8 cellular contexts compared by ENCODE assay signal in the genomic region with DNA sequence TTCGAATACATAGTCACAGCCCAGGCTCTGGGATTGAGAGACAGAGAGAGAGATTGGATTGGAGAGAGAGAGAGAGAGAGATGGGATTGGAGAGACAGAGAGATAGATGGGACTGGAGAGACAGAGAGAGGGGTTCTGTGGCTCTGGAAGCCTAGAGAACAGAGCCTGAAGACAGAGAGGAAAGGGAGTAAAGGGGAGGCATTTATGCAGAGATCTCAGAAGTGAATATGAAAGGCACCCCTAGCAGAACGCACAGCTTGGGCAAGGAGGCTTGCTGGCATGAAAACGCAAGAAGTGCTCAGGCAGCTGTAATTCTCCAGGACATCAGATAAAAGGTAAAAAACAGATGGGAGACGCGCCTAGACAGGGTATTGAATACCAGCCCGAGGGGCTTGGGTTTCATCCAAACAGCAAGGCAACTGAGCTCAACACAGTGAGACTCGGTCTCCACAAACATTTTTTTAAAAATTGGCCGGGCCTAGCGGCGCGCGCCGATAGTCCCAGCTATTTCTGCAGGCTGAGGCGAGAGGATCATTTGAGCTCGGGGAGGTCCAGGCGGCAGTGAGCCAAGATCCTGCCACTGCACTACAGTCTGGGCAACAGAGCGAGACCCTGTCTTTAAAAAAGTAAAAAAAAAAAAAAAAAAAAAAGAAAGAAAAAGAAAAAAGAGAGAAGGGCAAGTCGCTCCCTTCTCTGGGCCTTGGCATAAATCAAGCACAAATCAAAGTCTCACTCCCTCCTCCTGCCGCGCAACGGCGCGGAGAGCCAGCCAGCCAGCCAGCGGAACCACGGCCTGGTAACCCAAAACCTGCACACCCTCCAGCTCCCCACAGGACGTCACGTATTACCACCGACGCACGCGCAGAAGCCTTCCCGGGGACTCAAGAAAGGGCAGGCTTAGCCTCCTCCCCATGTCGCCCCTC. TPM values are rescaled to one million over a fixed set of nuclear protein-coding genes. Genes with fewer than 3 reads are reported as not detected.
DNase-seq lines count a peak whose midpoint lies in the region; ATAC-seq and TF ChIP-seq lines count a peak whose summit lies in the region.

No MANE protein-coding gene starts in this region.

- peaks cover 6% of the 10 kb centered on the region for H3K27me3 Mint-ChIP-seq in brain

- H3K9me3 ChIP-seq in left lung (no peaks in the 10 kb centered on the region), subcutaneous abdominal adipose tissue (ENCODE audit: control insufficient read depth in 5 of 5, low read length in 5 of 5) (no peaks in the 10 kb centered on the region)

- peaks cover 28% of the 10 kb centered on the region for H3K36me3 Mint-ChIP-seq in brain

- H3K4me3 ChIP-seq in left lung (peak overlapping the region; percentile 26 to 92), subcutaneous abdominal adipose tissue (ENCODE audit: low read depth in 1 of 5, low read length in 5 of 5) (peak overlapping the region; percentile 65 to 95 (median 71))

- H3K4me1 Mint-ChIP-seq in brain = peaks cover 43% of the 10 kb centered on the region

- peak overlapping the region; percentile 32 to 85 (median 83) for H3K9ac ChIP-seq in subcutaneous abdominal adipose tissue (ENCODE audit: low read length in 5 of 5)

- intact Hi-C loops in left lung (cut with DNase I) = no loop called here

- DNase-seq in ELR (ENCODE audit: low read depth) = peak; percentile 66
- DNase-seq in NCI-H69 (lab: John Stamatoyannopoulos, UW) = peak; percentile 85
- DNase-seq in left lung = peak in 1 of 2 donors; percentile 99
- DNase-seq in hepatic stellate cell (ENCODE audit: low spot score) = no peak

- TF ChIP-seq CTCF in brain (conservative IDR thresholded peaks at IDR 0.05) (peak in 1 of 2 experiments; percentile 35), left lung (IDR thresholded peaks at IDR 0.05) (no peak)

- ATAC-seq in GM21786 (IDR thresholded peaks at IDR 0.05; ENCODE audit: unreplicated experiment) (peak; percentile 7), left lung (peak; percentile 5), HG02588 (IDR thresholded peaks at IDR 0.05; ENCODE audit: unreplicated experiment) (no peak)

- peak overlapping the region; percentile 97 to 100 (median 99) for H3K27ac Mint-ChIP-seq in brain

- H3K27me3 ChIP-seq in left lung = no peaks in the 10 kb centered on the region
- H3K27me3 ChIP-seq in subcutaneous abdominal adipose tissue (ENCODE audit: control insufficient read depth in 5 of 5, insufficient read depth in 4 of 5, low read length in 5 of 5) = no peaks in the 10 kb centered on the region

- H3K27ac ChIP-seq in left lung (peak overlapping the region; percentile 92 to 99), subcutaneous abdominal adipose tissue (ENCODE audit: low read depth, low read length) (peak overlapping the region; percentile 88)

- H3K4me3 Mint-ChIP-seq in brain = peak overlapping the region; percentile 86 to 98 (median 90)

- H3K9me3 Mint-ChIP-seq in brain = peaks cover 0 to 2% (median 0%) of the 10 kb centered on the region in 5 experiments

- H3K36me3 ChIP-seq in left lung = peaks cover 0 to 11% of the 10 kb centered on the region in 2 donors
- peaks cover 0 to 10% (median 5%) of the 10 kb centered on the region in 5 donors for H3K36me3 ChIP-seq in subcutaneous abdominal adipose tissue (ENCODE audit: control insufficient read depth in 5 of 5, insufficient read depth in 5 of 5, low read length in 5 of 5)

- H3K4me1 ChIP-seq in left lung (peaks cover 11 to 34% of the 10 kb centered on the region in 2 donors), subcutaneous abdominal adipose tissue (ENCODE audit: control insufficient read depth in 5 of 5, insufficient read depth in 5 of 5, low read length in 5 of 5) (peaks cover 7 to 36% (median 33%) of the 10 kb centered on the region in 5 donors)

RNA-seq across cellular contexts. Expression of gene PPP2R1A, which starts 0.8 kb away (rescaled TPM):
- polyA plus RNA-seq in brain (ENCODE audit: insufficient read depth, low read depth, low replicate concordance) = 426 TPM
- 100 to 1,000 TPM; 193 to 199 TPM for total RNA-seq in left lung

RNA-seq across cellular contexts. Expression of gene ZNF836, which starts 17.7 kb away (rescaled TPM):
- polyA plus RNA-seq in brain (ENCODE audit: insufficient read depth, low read depth, low replicate concordance) = 12.8 TPM
- total RNA-seq in left lung = 10 to 100 TPM; 13.1 to 17.4 TPM

RNA-seq across cellular contexts. Expression of gene ZNF616, which starts 49.3 kb away (rescaled TPM):
- 4.2 TPM for polyA plus RNA-seq in brain (ENCODE audit: insufficient read depth, low read depth, low replicate concordance)
- total RNA-seq in left lung = 10 to 100 TPM; 12.0 to 14.2 TPM
